In genomic region chr10:50603151-50603850, GRCh38 we compare ENCODE assay signal across 1 cellular context.
TF ChIP-seq lines count a peak whose summit lies in the region.

No MANE protein-coding gene starts in this region.

TF ChIP-seq in A549, 52 proteins besides CTCF, POLR2A, EP300 and RAD21 (continued from another document):
- TF ChIP-seq HMGXB4 (CRISPR knock-in tag; IDR thresholded peaks at IDR 0.05; ENCODE audit: borderline replicate concordance): no peak
- no peak for TF ChIP-seq RNF2 (IDR thresholded peaks at IDR 0.05; ENCODE audit: borderline replicate concordance, low read depth)
- TF ChIP-seq KDM5A (IDR thresholded peaks at IDR 0.05): no peak
- no peak for TF ChIP-seq ZSCAN20 (CRISPR knock-in tag; IDR thresholded peaks at IDR 0.05)
- no peak for TF ChIP-seq BHLHE40 (IDR thresholded peaks at IDR 0.05; ENCODE audit: low read depth, low read length)
- no peak for TF ChIP-seq JUN (IDR thresholded peaks at IDR 0.05)
- TF ChIP-seq HES2 (IDR thresholded peaks at IDR 0.05): no peak
